ENCODE assay signal across 1 cellular context in the genomic region with DNA sequence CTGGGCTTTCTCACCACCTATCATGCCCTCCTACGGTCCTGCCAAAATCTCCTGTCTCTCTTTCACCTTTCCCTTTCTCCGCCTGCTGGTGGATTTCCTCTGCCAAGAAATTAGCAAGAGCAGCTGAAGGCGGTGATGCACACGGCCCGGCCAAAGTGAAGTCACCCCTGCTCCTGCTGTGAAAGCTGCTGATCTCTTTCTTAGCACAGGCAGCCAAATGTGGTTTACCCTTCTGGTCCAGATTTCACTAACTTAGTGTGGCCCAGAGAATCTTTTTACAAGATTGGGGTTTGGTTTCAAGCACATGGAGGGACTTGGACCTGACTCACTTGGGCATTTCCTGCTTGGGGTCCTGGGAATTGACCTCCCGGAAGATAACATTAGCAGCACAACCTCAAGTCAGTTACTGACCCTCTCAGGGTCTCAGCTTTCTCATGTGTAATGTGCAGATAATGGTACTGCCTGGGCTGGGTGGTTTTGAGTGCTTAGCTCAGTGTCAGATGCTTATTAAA.
TF ChIP-seq lines count a peak whose summit lies in the region.

No MANE protein-coding gene starts in this region.

TF ChIP-seq in K562, 482 proteins besides CTCF, POLR2A, EP300 and RAD21 (continued from another document):
- TF ChIP-seq, protein P1, sequence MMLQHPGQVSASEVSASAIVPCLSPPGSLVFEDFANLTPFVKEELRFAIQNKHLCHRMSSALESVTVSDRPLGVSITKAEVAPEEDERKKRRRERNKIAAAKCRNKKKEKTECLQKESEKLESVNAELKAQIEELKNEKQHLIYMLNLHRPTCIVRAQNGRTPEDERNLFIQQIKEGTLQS (IDR thresholded peaks at IDR 0.05) = peak; percentile 80
- TF ChIP-seq, protein P1 (CRISPR knock-in tag; conservative IDR thresholded peaks at IDR 0.05) = no peak; the same call in 1 of the 2 replicates
- TF ChIP-seq DPF2 (IDR thresholded peaks at IDR 0.05) = peak; percentile 92
- 0 out of 2 replicates have a peak, but pooled peaks have one; percentile 17 for TF ChIP-seq TCF7L2 (IDR thresholded peaks at IDR 0.05; ENCODE audit: low read depth, low read length)
- TF ChIP-seq, protein P2, sequence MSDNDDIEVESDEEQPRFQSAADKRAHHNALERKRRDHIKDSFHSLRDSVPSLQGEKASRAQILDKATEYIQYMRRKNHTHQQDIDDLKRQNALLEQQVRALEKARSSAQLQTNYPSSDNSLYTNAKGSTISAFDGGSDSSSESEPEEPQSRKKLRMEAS (CRISPR knock-in tag; IDR thresholded peaks at IDR 0.05) = peak; percentile 79
- TF ChIP-seq LARP7 (IDR thresholded peaks at IDR 0.05) = 0 out of 2 replicates have a peak, but pooled peaks have one; percentile 24
- TF ChIP-seq ARID1B (IDR thresholded peaks at IDR 0.05) = peak; percentile 94
- TF ChIP-seq GABPB1 (CRISPR knock-in tag; IDR thresholded peaks at IDR 0.05) = peak; percentile 45; the same call in 1 of the 2 replicates
- peak; percentile 71; the same call in 1 of the 2 replicates for TF ChIP-seq SMARCC2 (IDR thresholded peaks at IDR 0.05; ENCODE audit: low read depth)
- no peak for TF ChIP-seq FOXJ3 (CRISPR knock-in tag; IDR thresholded peaks at IDR 0.05)
